In genomic region chr17:40095944-40096791, GRCh38 we compare ENCODE assay signal across 8 cellular contexts. TPM values are rescaled to one million over a fixed set of nuclear protein-coding genes. Genes with fewer than 3 reads are reported as not detected.
DNase-seq lines count a peak whose midpoint lies in the region; ATAC-seq and TF ChIP-seq lines count a peak whose summit lies in the region.

No MANE protein-coding gene starts in this region.

- DNase-seq in GM19238 (ENCODE audit: insufficient read length, low spot score) (peak; percentile 98), germinal center (ENCODE audit: low spot score) (peak; percentile 89), T1000 (lab: John Stamatoyannopoulos, UW) (no peak), HT-29 (ENCODE audit: low spot score) (no peak), glutamatergic neuron (no peak)
- peak; percentile 45 to 48 for DNase-seq in activated CD8-positive, alpha-beta memory T cell treated with anti-CD3 and anti-CD28 coated beads for 1 hour (ENCODE audit: extremely low read depth in 1 of 2, low read depth in 1 of 2)
- peak; percentile 46 to 74 (median 56) for DNase-seq in stimulated activated CD4-positive, alpha-beta T cell treated with anti-CD3 and anti-CD28 coated beads, TNF-alpha, amount 100 ng/mL, for 1 hour (ENCODE audit: low read depth in 3 of 3, low spot score in 1 of 3)

- no peak for TF ChIP-seq CTCF in glutamatergic neuron (IDR thresholded peaks at IDR 0.05; ENCODE audit: partially characterized antibody, unreplicated experiment)

- H3K4me1 Mint-ChIP-seq in glutamatergic neuron (ENCODE audit: low read depth, unreplicated experiment), result peaks cover 33% of the 10 kb centered on the region

- peak; percentile 41 for ATAC-seq in HG03175 (IDR thresholded peaks at IDR 0.05; ENCODE audit: unreplicated experiment)

- no peak overlapping the region for H3K27ac Mint-ChIP-seq in glutamatergic neuron (ENCODE audit: unreplicated experiment)

- H3K36me3 Mint-ChIP-seq in glutamatergic neuron (ENCODE audit: unreplicated experiment), result no peaks in the 10 kb centered on the region

- H3K27me3 Mint-ChIP-seq in glutamatergic neuron (ENCODE audit: unreplicated experiment), result peaks cover 9% of the 10 kb centered on the region

- peaks cover 5% of the 10 kb centered on the region for H3K9me3 Mint-ChIP-seq in glutamatergic neuron (ENCODE audit: unreplicated experiment)

- H3K4me3 Mint-ChIP-seq in glutamatergic neuron (ENCODE audit: unreplicated experiment), result no peak overlapping the region

RNA-seq across cellular contexts. Expression of gene NR1D1, which starts 4.2 kb away (rescaled TPM):
- 22.6 and 25.7 TPM in 2 replicates for total RNA-seq in HT-29 (2014; rRNA removed; shearing (Covaris generic))
- 1.3 TPM for total RNA-seq in glutamatergic neuron (ENCODE audit: unreplicated experiment)

RNA-seq across cellular contexts. Expression of gene MSL1, which starts 25.6 kb away (rescaled TPM):
- 44.1 and 47.1 TPM in 2 replicates for total RNA-seq in HT-29 (2014; rRNA removed; shearing (Covaris generic))
- 110 TPM for total RNA-seq in glutamatergic neuron (ENCODE audit: unreplicated experiment)

RNA-seq across cellular contexts. Expression of gene THRA, which starts 33.4 kb away (rescaled TPM):
- total RNA-seq in HT-29 (2014; rRNA removed; shearing (Covaris generic)), result 31.1 and 33.2 TPM in 2 replicates
- 17.6 TPM for total RNA-seq in glutamatergic neuron (ENCODE audit: unreplicated experiment)

RNA-seq across cellular contexts. Expression of gene MED24, which starts 42.0 kb away (rescaled TPM):
- 56.3 and 56.6 TPM in 2 replicates for total RNA-seq in HT-29 (2014; rRNA removed; shearing (Covaris generic))
- total RNA-seq in glutamatergic neuron (ENCODE audit: unreplicated experiment), result 172 TPM

RNA-seq across cellular contexts. Expression of gene CASC3, which starts 44.2 kb away (rescaled TPM):
- 22.9 and 33.3 TPM in 2 replicates for total RNA-seq in HT-29 (2014; rRNA removed; shearing (Covaris generic))
- 145 TPM for total RNA-seq in glutamatergic neuron (ENCODE audit: unreplicated experiment)

Comparison
In these comparisons a context has a peak if more than half of its experiments do, and no peak if none do; other contexts are left out.
1. DNase-seq: peak in GM19238 (single experiment), activated CD8-positive, alpha-beta memory T cell treated with anti-CD3 and anti-CD28 coated beads for 1 hour (2 of 2), germinal center (single experiment) and stimulated activated CD4-positive, alpha-beta T cell treated with anti-CD3 and anti-CD28 coated beads, TNF-alpha, amount 100 ng/mL, for 1 hour (3 of 3); none in T1000 (single experiment), HT-29 (single experiment) and glutamatergic neuron (single experiment).
2. RNA of gene NR1D1, which starts 4.2 kb away (total RNA-seq): 22.6 to 25.7 TPM in HT-29; 1.3 TPM in glutamatergic neuron (single experiment); every median in the first group is over 10 times any median in the second.